16 cellular contexts compared by ENCODE assay signal in genomic region chr12:14810167-14810952, GRCh38. TPM values are rescaled to one million over a fixed set of nuclear protein-coding genes. Genes with fewer than 3 reads are reported as not detected.
"Had no signal": no experiment of that assay in that cellular context is flagged by ENCODE, and none has a peak within 500 bp of the region (broad histone marks: within the 10 kb centered on the region; RNA-seq: fewer than 3 reads in every experiment).

No MANE protein-coding gene starts in this region.

- H3K27me3 Mint-ChIP-seq: central memory CD8-positive, alpha-beta T cell had no signal

- H3K4me3 ChIP-seq: psoas muscle, testis, uterus had no signal

- H3K9me3 Mint-ChIP-seq: activated T-helper 1 cell treated with anti-CD3 and anti-CD28 coated beads, Interleukin-12 subunit alpha, Interleukin-12 subunit beta, Interleukin-2, Interleukin-4 antibody, amounts not matched to agents 30 ng/mL and 10 ng/mL and 1 ng/mL, durations not matched to agents 14 hours and 24 hours and 36 hours; central memory CD8-positive, alpha-beta T cell; dendritic cell treated with granulocyte-macrophage colony-stimulating factor and Interleukin-4, amounts not matched to agents 40 ng/mL and 50 ng/mL, for 4 days; endodermal cell; nephron; T-helper 2 cell treated with Interferon-gamma antibody and Interleukin-4, amounts not matched to agents 5 μg/mL and 100 μg/mL, for 36 hours had no signal

- H3K4me1 Mint-ChIP-seq: endodermal cell, nephron had no signal

- DNase-seq: activated CD8-positive, alpha-beta memory T cell treated with anti-CD3 and anti-CD28 coated beads, Interleukin-2, amount 50 U/mL, for 48 hours; activated naive CD4-positive, alpha-beta T cell; psoas muscle; stimulated activated CD4-positive, alpha-beta T cell treated with anti-CD3 and anti-CD28 coated beads, Interleukin-2, amount 100 ng/mL, for 24 hours; testis; uterus had no signal

- ATAC-seq: activated CD4-positive, CD25-positive, alpha-beta regulatory T cell treated with anti-CD3 and anti-CD28 coated beads, Interleukin-2, amount 50 U/mL, for 24 hours; sciatic nerve had no signal

- H3K4me3 Mint-ChIP-seq: activated T-helper 1 cell treated with anti-CD3 and anti-CD28 coated beads, Interleukin-12 subunit alpha, Interleukin-12 subunit beta, Interleukin-2, Interleukin-4 antibody, amounts not matched to agents 30 ng/mL and 10 ng/mL and 1 ng/mL, durations not matched to agents 14 hours and 24 hours and 36 hours; central memory CD8-positive, alpha-beta T cell; dendritic cell treated with granulocyte-macrophage colony-stimulating factor and Interleukin-4, amounts not matched to agents 40 ng/mL and 50 ng/mL, for 4 days; endodermal cell; nephron; T-helper 2 cell treated with Interferon-gamma antibody and Interleukin-4, amounts not matched to agents 5 μg/mL and 100 μg/mL, for 36 hours had no signal

- H3K9me3 ChIP-seq: psoas muscle, testis, uterus had no signal

- H3K27ac ChIP-seq: psoas muscle, testis, uterus had no signal

- H3K4me1 ChIP-seq: psoas muscle, testis, uterus had no signal

- H3K27ac Mint-ChIP-seq: activated T-helper 1 cell treated with anti-CD3 and anti-CD28 coated beads, Interleukin-12 subunit alpha, Interleukin-12 subunit beta, Interleukin-2, Interleukin-4 antibody, amounts not matched to agents 30 ng/mL and 10 ng/mL and 1 ng/mL, durations not matched to agents 14 hours and 24 hours and 36 hours; dendritic cell treated with granulocyte-macrophage colony-stimulating factor and Interleukin-4, amounts not matched to agents 40 ng/mL and 50 ng/mL, for 4 days; endodermal cell; nephron; T-helper 2 cell treated with Interferon-gamma antibody and Interleukin-4, amounts not matched to agents 5 μg/mL and 100 μg/mL, for 36 hours had no signal

- H3K27me3 ChIP-seq: testis, uterus had no signal

- H3K36me3 ChIP-seq: uterus had no signal

RNA-seq across cellular contexts. Expression of gene SMCO3, which starts 3.6 kb away (rescaled TPM):
- total RNA-seq: activated T-helper 1 cell treated with anti-CD3 and anti-CD28 coated beads, Interleukin-12 subunit alpha, Interleukin-12 subunit beta, Interleukin-2, Interleukin-4 antibody, amounts not matched to agents 30 ng/mL and 10 ng/mL and 1 ng/mL, durations not matched to agents 14 hours and 24 hours and 36 hours; endodermal cell; omental fat pad; psoas muscle had no signal
- polyA plus RNA-seq: keratinocyte had no signal

RNA-seq across cellular contexts. Expression of gene ART4, which starts 33.0 kb away (rescaled TPM):
- total RNA-seq: activated T-helper 1 cell treated with anti-CD3 and anti-CD28 coated beads, Interleukin-12 subunit alpha, Interleukin-12 subunit beta, Interleukin-2, Interleukin-4 antibody, amounts not matched to agents 30 ng/mL and 10 ng/mL and 1 ng/mL, durations not matched to agents 14 hours and 24 hours and 36 hours; endodermal cell had no signal
- polyA plus RNA-seq: keratinocyte had no signal
